ENCODE assay signal across 8 cellular contexts in the genomic region with DNA sequence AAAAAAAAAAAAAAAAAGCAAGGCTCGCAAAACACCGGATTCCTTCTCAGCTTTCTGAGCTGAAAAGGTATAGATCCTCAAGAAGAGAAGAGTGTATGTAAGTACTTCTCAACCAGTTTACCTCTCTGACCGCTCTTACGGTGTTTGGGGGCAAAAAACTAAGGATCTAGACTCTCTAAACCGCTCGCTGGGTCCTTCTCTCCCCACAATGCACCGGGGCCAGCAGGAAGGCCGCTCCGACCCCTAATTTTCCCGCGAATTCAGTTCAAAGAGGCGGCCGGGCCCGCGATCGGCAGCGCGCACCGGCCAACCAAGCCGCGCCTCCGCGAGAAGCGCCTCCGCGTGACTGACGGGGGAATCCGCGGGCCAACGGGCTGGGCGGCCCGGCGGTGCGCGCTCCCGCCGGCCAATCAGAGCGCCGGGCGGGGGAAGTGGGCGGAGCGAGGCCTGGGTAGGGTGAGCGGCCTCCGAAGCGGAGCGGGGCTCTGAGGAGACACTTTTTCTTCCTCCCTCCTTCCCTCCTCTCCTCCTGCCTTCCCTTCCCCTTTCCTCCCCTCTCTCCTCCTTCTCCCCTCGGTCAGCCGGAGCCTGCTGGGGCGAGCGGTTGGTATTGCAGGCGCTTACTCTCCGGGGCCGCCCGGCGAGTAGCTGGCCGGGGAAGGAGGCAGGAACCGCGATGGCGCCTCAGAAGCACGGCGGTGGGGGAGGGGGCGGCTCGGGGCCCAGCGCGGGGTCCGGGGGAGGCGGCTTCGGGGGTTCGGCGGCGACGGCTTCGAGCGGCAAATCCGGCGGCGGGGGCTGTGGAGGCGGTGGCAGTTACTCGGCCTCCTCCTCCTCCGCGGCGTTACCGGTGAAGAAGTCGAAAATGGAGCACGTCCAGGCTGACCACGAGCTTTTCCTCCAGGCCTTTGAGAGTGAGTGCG.
A peak's percentile ranks its signal among the peaks of the same experiment; 100 is the strongest.
DNase-seq lines count a peak whose midpoint lies in the region; ATAC-seq, FAIRE-seq and TF ChIP-seq lines count a peak whose summit lies in the region.
"Not testable (repeated sequence)": the region's sequence is repeated elsewhere in the genome, so short reads cannot be mapped to it uniquely, and the experiment has no call there.

No MANE protein-coding gene starts in this region.

- in situ Hi-C loops in GM18951 (cut with MboI; ENCODE audit: low sequenced_read_pairs, unreplicated experiment): loop anchor here (5.0 kb wide), 1 partner anchor 1206 kb away; the partner anchor contains the start of gene SUZ12

- not testable (repeated sequence) for H3K4me1 ChIP-seq in kidney (ENCODE audit: control insufficient read depth in 1 of 2, insufficient read depth in 1 of 2, low read depth in 1 of 2, low read length in 2 of 2)

- peak; percentile 79 for TF ChIP-seq POLR2A in GM18951 (IDR thresholded peaks at IDR 0.05; ENCODE audit: extremely low read depth, insufficient read depth, insufficient read length)

- H3K4me3 ChIP-seq in AG09309 (ENCODE audit: control insufficient read depth, low read depth, low read length) (peak overlapping the region; percentile 90), kidney (ENCODE audit: low read length in 2 of 2) (peak overlapping the region; percentile 64 to 82)

- peak overlapping the region; percentile 89 to 94 for H3K27ac ChIP-seq in kidney (ENCODE audit: low read depth in 2 of 2, low read length in 2 of 2)

- H3K9ac ChIP-seq in kidney (ENCODE audit: low read length in 2 of 2): not testable (repeated sequence)

- H3K36me3 ChIP-seq in kidney (ENCODE audit: control insufficient read depth in 1 of 2, insufficient read depth in 2 of 2, low read length in 2 of 2): not testable (repeated sequence)

- intact Hi-C loops in kidney (cut with DNase I): not testable (repeated sequence)

- peak; percentile 11 for DNase-seq in AG09309 (ENCODE audit: low read depth)
- DNase-seq in NCI-H446 treated with DMSO at 0.1 percent for 48 hours (lab: John Stamatoyannopoulos, UW): peak; percentile 51
- DNase-seq in central memory CD4-positive, alpha-beta T cell: peak; percentile 77
- peak; percentile 94 for DNase-seq in kidney
- DNase-seq in stimulated activated CD4-positive, alpha-beta T cell treated with anti-CD3 and anti-CD28 coated beads, Interleukin-12 subunit alpha, Interleukin-12 subunit beta, amount 100 ng/mL, for 24 hours (ENCODE audit: low read depth in 2 of 2): peak; percentile 73 to 76

- not testable (repeated sequence) for TF ChIP-seq CTCF in AG09309 (IDR thresholded peaks at IDR 0.05; ENCODE audit: control insufficient read depth, insufficient read depth, low read depth, low read length, missing control alignments); kidney (IDR thresholded peaks at IDR 0.05; ENCODE audit: borderline replicate concordance, extremely low read depth, insufficient read depth)

- not testable (repeated sequence) for FAIRE-seq in kidney (lab: Jason Lieb, UNC)

- not testable (repeated sequence) for H3K9me3 ChIP-seq in kidney (ENCODE audit: control insufficient read depth in 1 of 2, low read length in 2 of 2)

- peak; percentile 82 for ATAC-seq in HG03159 (IDR thresholded peaks at IDR 0.05; ENCODE audit: unreplicated experiment)
- peak; percentile 94 to 96 for ATAC-seq in activated CD4-positive, CD25-positive, alpha-beta regulatory T cell treated with anti-CD3 and anti-CD28 coated beads, Interleukin-2, amount 50 U/mL, for 24 hours

Comparison
In these comparisons a context has a peak if more than half of its experiments do, and no peak if none do; other contexts are left out.
1. Peak in every context shown above with its lines: DNase-seq, ATAC-seq, H3K4me3 ChIP-seq and H3K27ac ChIP-seq.
2. DNase-seq: peak in every context shown above with its lines; median percentile 94 in kidney; 77 in central memory CD4-positive, alpha-beta T cell; 74 in stimulated activated CD4-positive, alpha-beta T cell treated with anti-CD3 and anti-CD28 coated beads, Interleukin-12 subunit alpha, Interleukin-12 subunit beta, amount 100 ng/mL, for 24 hours; 51 in NCI-H446 treated with DMSO at 0.1 percent for 48 hours; 11 in AG09309.